ENCODE assay signal across 16 cellular contexts in the genomic region with DNA sequence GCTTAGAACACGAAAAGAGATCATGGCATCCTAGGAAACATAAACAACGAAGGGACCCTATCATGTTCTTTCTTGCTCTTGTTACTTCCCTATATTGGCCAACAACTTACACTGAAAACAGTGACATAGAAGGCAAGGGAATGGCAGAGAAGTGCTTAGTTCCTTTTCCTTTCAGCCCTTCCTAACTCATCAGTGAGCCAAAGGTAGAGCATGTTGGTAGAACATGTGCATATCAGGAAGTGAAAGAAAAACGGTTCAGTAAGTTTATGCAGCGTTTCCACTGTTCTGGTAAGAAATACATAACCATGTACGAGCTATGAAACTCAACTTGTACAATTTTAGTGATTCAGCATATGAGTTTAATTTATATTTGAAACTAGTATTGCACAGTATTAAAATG. TPM values are rescaled to one million over a fixed set of nuclear protein-coding genes. Genes with fewer than 3 reads are reported as not detected.
DNase-seq lines count a peak whose midpoint lies in the region; ATAC-seq, FAIRE-seq and TF ChIP-seq lines count a peak whose summit lies in the region.
"Had no signal": no experiment of that assay in that cellular context is flagged by ENCODE, and none has a peak within 500 bp of the region (broad histone marks: within the 10 kb centered on the region; RNA-seq: fewer than 3 reads in every experiment).

No MANE protein-coding gene starts in this region.

- H3K27ac ChIP-seq in pancreas: no peak overlapping the region
- H3K27ac ChIP-seq: A549, skin epidermis had no signal

- WGBS in pancreas, 2 donors: 50 to 63% methylated on average over 5 of the region's 5 CpGs

- no peaks in the 10 kb centered on the region for H3K36me3 ChIP-seq in pancreas

- no peak for FAIRE-seq in pancreas (lab: Jason Lieb, UNC)
- FAIRE-seq: A549, endometrium had no signal

- DNase-seq in Ammon's horn (ENCODE audit: low spot score) (peak; percentile 27), NAMALWA (ENCODE audit: low spot score) (peak; percentile 21), cerebellar nuclear complex (lab: John Stamatoyannopoulos, UW) (no peak), HPDE6-E6E7 (ENCODE audit: extremely low spot score) (no peak), pancreas (no peak)
- no peak for DNase-seq in activated CD4-positive, CD25-positive, alpha-beta regulatory T cell (lab: John Stamatoyannopoulos, UW)
- DNase-seq: activated CD8-positive, alpha-beta memory T cell treated with anti-CD3 and anti-CD28 coated beads, Interleukin-2, amount 10 ng/mL, durations not matched to agents 7 days and 5 days; anterior cingulate cortex; IMR-90 had no signal

- intact Hi-C loops in pancreas (cut with DNase I): no loop called here

- peak; percentile 79 for ATAC-seq in GM19452 (IDR thresholded peaks at IDR 0.05; ENCODE audit: unreplicated experiment)
- peak; percentile 79 for ATAC-seq in HG02970 (IDR thresholded peaks at IDR 0.05; ENCODE audit: low FRiP score, unreplicated experiment)
- no peak for ATAC-seq in pancreas
- ATAC-seq: A549; activated CD8-positive, alpha-beta memory T cell treated with anti-CD3 and anti-CD28 coated beads, Interleukin-2, amount 10 ng/mL, durations not matched to agents 7 days and 5 days had no signal

- no peaks in the 10 kb centered on the region for H3K4me1 ChIP-seq in pancreas
- H3K4me1 ChIP-seq: A549 had no signal

- TF ChIP-seq CTCF in pancreas (IDR thresholded peaks at IDR 0.05): no peak

- no peak overlapping the region for H3K4me3 ChIP-seq in pancreas
- H3K4me3 ChIP-seq: A549, skin epidermis had no signal

- H3K27me3 ChIP-seq in pancreas: no peaks in the 10 kb centered on the region

- H3K9me3 ChIP-seq in pancreas: no peaks in the 10 kb centered on the region
- H3K9me3 ChIP-seq: A549 had no signal

RNA-seq across cellular contexts. Expression of a gene that starts 21.7 kb away (rescaled TPM):
- under 1 TPM in 3 of 6 donors, not detected in 3; 0.28 to 0.81 (median 0.55) TPM for total RNA-seq in pancreas
- polyA plus RNA-seq in pancreas: 1 to 10 TPM in 1 of 2 donors, under 1 TPM in 1; 0.91 to 6.8 TPM
- total RNA-seq: activated CD8-positive, alpha-beta memory T cell treated with anti-CD3 and anti-CD28 coated beads, Interleukin-2, amount 10 ng/mL, durations not matched to agents 7 days and 5 days; IMR-90; NCI-H460; T-helper 1 cell treated with Interleukin-12 subunit alpha and Interleukin-12 subunit beta and Interleukin-4 antibody, amounts not matched to agents 30 ng/mL and 1 ng/mL, for 36 hours had no signal
- polyA plus RNA-seq: A549, IMR-90 had no signal

Comparison
In these comparisons a context has a peak if more than half of its experiments do, and no peak if none do; other contexts are left out.
1. DNase-seq: peak in Ammon's horn (single experiment) and NAMALWA (single experiment); none in activated CD4-positive, CD25-positive, alpha-beta regulatory T cell (0 of 4), cerebellar nuclear complex (0 of 2), HPDE6-E6E7 (single experiment) and pancreas (0 of 6).
2. ATAC-seq: peak in GM19452 (single experiment) and HG02970 (single experiment); none in pancreas (0 of 4).